8 cellular contexts compared by ENCODE assay signal in genomic region chr1:207867136-207868081, GRCh38. TPM values are rescaled to one million over a fixed set of nuclear protein-coding genes. Genes with fewer than 3 reads are reported as not detected.
DNase-seq lines count a peak whose midpoint lies in the region; ATAC-seq and TF ChIP-seq lines count a peak whose summit lies in the region.

No MANE protein-coding gene starts in this region.

- H2AFZ ChIP-seq in smooth muscle cell (ENCODE audit: low read depth): no peak overlapping the region

- peak overlapping the region; percentile 94 for H3K4me2 ChIP-seq in smooth muscle cell

- H3K27me3 Mint-ChIP-seq in immature natural killer cell (ENCODE audit: low read depth in 3 of 3): peaks cover 2 to 8% (median 5%) of the 10 kb centered on the region in 3 donors

- no peaks in the 10 kb centered on the region for H3K9me3 ChIP-seq in ascending aorta
- no peaks in the 10 kb centered on the region for H3K9me3 ChIP-seq in smooth muscle cell (replicated peaks; ENCODE audit: low read depth)

- H3F3A ChIP-seq in smooth muscle cell (ENCODE audit: low read depth): no peaks in the 10 kb centered on the region

- H4K20me1 ChIP-seq in smooth muscle cell (ENCODE audit: low read depth): no peaks in the 10 kb centered on the region

- peak overlapping the region; percentile 88 to 98 for H3K27ac ChIP-seq in ascending aorta
- H3K27ac ChIP-seq in smooth muscle cell (ENCODE audit: low read depth): no peak overlapping the region

- H3K9me3 Mint-ChIP-seq in immature natural killer cell: no peaks in the 10 kb centered on the region

- peak overlapping the region; percentile 90 to 94 (median 93) for H3K27ac Mint-ChIP-seq in immature natural killer cell

- H3K9ac ChIP-seq in smooth muscle cell (ENCODE audit: low read depth): no peak overlapping the region

- TF ChIP-seq CTCF in ascending aorta (IDR thresholded peaks at IDR 0.05) (no peak), smooth muscle cell (IDR thresholded peaks at IDR 0.05; ENCODE audit: borderline replicate concordance, insufficient read depth, poor library complexity, severe bottlenecking) (no peak)

- peak; percentile 43 for DNase-seq in activated CD4-positive, alpha-beta T cell treated with anti-CD3 and anti-CD28 coated beads for 48 hours
- DNase-seq in activated CD4-positive, alpha-beta T cell treated with anti-CD3 and anti-CD28 coated beads, Interleukin-2, amount 50 U/mL, for 48 hours: no peak
- DNase-seq in ascending aorta (ENCODE audit: low spot score in 2 of 2): peak in 1 of 2 donors; percentile 68
- DNase-seq in immature natural killer cell: peak; percentile 48 to 49 (median 49)
- DNase-seq in smooth muscle cell (lab: John Stamatoyannopoulos, UW; ENCODE audit: unreplicated experiment): no peak
- DNase-seq in NCI-H2196 (lab: John Stamatoyannopoulos, UW; ENCODE audit: unreplicated experiment): no peak

- no peaks in the 10 kb centered on the region for H3K79me2 ChIP-seq in smooth muscle cell (ENCODE audit: low read depth)

- ATAC-seq in GM21367 (IDR thresholded peaks at IDR 0.05; ENCODE audit: unreplicated experiment): no peak
- ATAC-seq in HG03135 (IDR thresholded peaks at IDR 0.05; ENCODE audit: unreplicated experiment): no peak

- H3K36me3 Mint-ChIP-seq in immature natural killer cell: peaks cover 7 to 23% (median 7%) of the 10 kb centered on the region in 3 donors

- intact Hi-C loops in ascending aorta (cut with DNase I): loop anchor here (1.0 to 10.0 kb wide), 4 partner anchors 20 to 375 kb away; partner anchors contain the start of gene PLXNA2

- H3K27me3 ChIP-seq in ascending aorta (no peaks in the 10 kb centered on the region), smooth muscle cell (ENCODE audit: low read depth) (no peaks in the 10 kb centered on the region)

- H3K4me3 Mint-ChIP-seq in immature natural killer cell: peak overlapping the region; percentile 92 to 95 (median 94)

- H3K4me1 Mint-ChIP-seq in immature natural killer cell: peaks cover 22 to 79% of the 10 kb centered on the region in 2 donors

- H3K36me3 ChIP-seq in ascending aorta (peaks cover 0 to 7% of the 10 kb centered on the region in 2 donors), smooth muscle cell (ENCODE audit: low read depth) (no peaks in the 10 kb centered on the region)

- H3K4me3 ChIP-seq in ascending aorta: peak overlapping the region; percentile 86 to 98
- H3K4me3 ChIP-seq in smooth muscle cell: peak overlapping the region; percentile 73

- WGBS in smooth muscle cell (ENCODE audit: low lambda C conversion rate): 90% methylated on average over 18 of the region's 18 CpGs

- H3K4me1 ChIP-seq in ascending aorta: peaks cover 16 to 35% of the 10 kb centered on the region in 2 donors
- H3K4me1 ChIP-seq in smooth muscle cell (ENCODE audit: low read depth): peaks cover 3% of the 10 kb centered on the region

RNA-seq across cellular contexts. Expression of gene CD34, which starts 43.5 kb away (rescaled TPM):
- total RNA-seq in ascending aorta (142 TPM), smooth muscle cell (not detected in 2 replicates)
- polyA plus RNA-seq in immature natural killer cell (not detected), smooth muscle cell (not detected in 2 replicates)

Comparison
In these comparisons a context has a peak if more than half of its experiments do, and no peak if none do; other contexts are left out.
1. DNase-seq: peak in activated CD4-positive, alpha-beta T cell treated with anti-CD3 and anti-CD28 coated beads for 48 hours (single experiment) and immature natural killer cell (3 of 3); none in activated CD4-positive, alpha-beta T cell treated with anti-CD3 and anti-CD28 coated beads, Interleukin-2, amount 50 U/mL, for 48 hours (0 of 2), smooth muscle cell (single experiment) and NCI-H2196 (single experiment).
2. RNA of gene CD34, which starts 43.5 kb away (total RNA-seq): 142 TPM in ascending aorta (single experiment); not detected in smooth muscle cell; every median in the first group is over 100 times any median in the second.